18 cellular contexts compared by ENCODE assay signal in genomic region chr9:123417289-123418051, GRCh38.
"Had no signal": no experiment of that assay in that cellular context is flagged by ENCODE, and none has a peak within 500 bp of the region (broad histone marks: within the 10 kb centered on the region; RNA-seq: fewer than 3 reads in every experiment).

No MANE protein-coding gene starts in this region.

- H3K9me3 Mint-ChIP-seq: brain, natural killer cell had no signal

- DNase-seq: activated CD4-positive, alpha-beta T cell treated with anti-CD3 and anti-CD28 coated beads, Interleukin-2, amount 50 U/mL, for 1 hour; activated naive CD4-positive, alpha-beta T cell treated with anti-CD3 and anti-CD28 coated beads, Interleukin-2, amount 50 U/mL, for 16 hours; amygdala; central memory CD4-positive, alpha-beta T cell; foreskin fibroblast; hippocampal formation; mesenchymal stem cell; natural killer cell; nucleus accumbens; small intestine; stimulated activated CD4-positive, alpha-beta T cell treated with anti-CD3 and anti-CD28 coated beads, Interleukin-4, amount 100 ng/mL, for 4 hours; stimulated activated CD8-positive, alpha-beta memory T cell treated with anti-CD3 and anti-CD28 coated beads, Interleukin-4, amount 100 ng/mL, for 48 hours; stimulated activated naive CD4-positive, alpha-beta T cell treated with Interleukin-2 at 50 U/mL for 16 hours; trophoblast cell had no signal

- H3K27ac Mint-ChIP-seq: natural killer cell had no signal

- H3K4me1 ChIP-seq: right atrium auricular region had no signal

- ATAC-seq: natural killer cell had no signal

- H3K4me3 Mint-ChIP-seq: brain, natural killer cell had no signal

- H3K9me3 ChIP-seq: right atrium auricular region had no signal

- FAIRE-seq: small intestine, TTC549 had no signal

- H3K4me3 ChIP-seq: coronary artery, right atrium auricular region had no signal

- H3K36me3 Mint-ChIP-seq: natural killer cell had no signal

- H3K36me3 ChIP-seq: right atrium auricular region had no signal

- H3K27ac ChIP-seq: coronary artery, right atrium auricular region had no signal
